Comparison of ENCODE assay signal across 9 cellular contexts in the genomic region with DNA sequence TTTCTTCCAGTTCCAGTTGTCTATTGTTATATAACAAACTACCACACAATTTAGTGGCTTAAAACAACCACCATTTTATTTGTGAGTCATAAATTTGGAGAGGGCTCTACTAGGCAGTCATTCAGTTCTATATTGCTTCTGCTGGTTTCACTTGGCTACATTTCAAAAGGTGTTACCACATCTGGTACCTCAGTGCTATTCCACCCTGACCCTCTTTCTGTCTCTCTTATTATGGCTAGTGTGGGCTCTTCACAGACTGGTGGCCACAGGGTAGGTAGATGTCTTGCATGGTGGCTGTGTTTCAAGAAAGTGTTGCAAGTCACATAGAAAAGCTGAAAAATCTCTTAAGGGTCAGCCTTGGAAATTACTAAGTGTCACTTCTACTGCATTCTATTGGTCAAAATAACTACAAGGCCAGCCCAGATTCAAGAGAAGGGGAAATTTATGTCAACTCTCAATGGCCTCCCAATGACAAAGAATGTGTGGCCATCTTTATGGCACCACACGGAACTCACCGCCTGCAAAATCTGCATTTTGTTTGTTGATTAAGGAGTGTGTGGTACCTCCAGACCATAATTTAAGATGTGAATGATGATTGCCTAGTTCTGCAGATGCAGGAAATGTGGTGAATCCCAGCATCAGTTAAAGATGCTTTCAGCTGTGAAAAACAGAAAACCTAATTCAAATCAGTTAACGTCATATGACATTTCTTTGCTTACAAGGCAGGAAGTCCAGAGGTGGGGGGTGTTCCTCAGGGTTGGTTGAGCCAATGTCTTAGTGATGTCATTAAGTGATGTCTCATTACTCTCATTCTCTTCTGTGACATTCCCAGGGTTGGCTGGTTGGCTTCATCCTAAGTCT.
DNase-seq lines count a peak whose midpoint lies in the region; ATAC-seq lines count a peak whose summit lies in the region.
"Had no signal": no experiment of that assay in that cellular context is flagged by ENCODE, and none has a peak within 500 bp of the region (broad histone marks: within the 10 kb centered on the region; RNA-seq: fewer than 3 reads in every experiment).

No MANE protein-coding gene starts in this region.

- H3K36me3 Mint-ChIP-seq in naive thymus-derived CD8-positive, alpha-beta T cell, result no peaks in the 10 kb centered on the region

- no peak overlapping the region for H3K4me3 ChIP-seq in H7 (ENCODE audit: insufficient read depth, low read depth, low read length)
- H3K4me3 ChIP-seq: cardiac muscle cell had no signal

- POLR2A ChIA-PET in naive thymus-derived CD8-positive, alpha-beta T cell (lab: Charles Lee), result interaction anchor here (0.6 to 18.7 kb wide), 11 partner anchors 9 to 106 kb away, joined by 3 to 269 read pairs (median 14); a partner anchor contains a TSS

- H3K27me3 ChIP-seq in H7 (ENCODE audit: control insufficient read depth, insufficient read depth, low read length), result no peaks in the 10 kb centered on the region
- H3K27me3 ChIP-seq: cardiac muscle cell had no signal

- ATAC-seq in GM18909 (IDR thresholded peaks at IDR 0.05; ENCODE audit: poor library complexity, unreplicated experiment), result peak; percentile 43
- peak; percentile 44 for ATAC-seq in HG02973 (IDR thresholded peaks at IDR 0.05; ENCODE audit: unreplicated experiment)
- peak; percentile 61 to 75 for ATAC-seq in naive thymus-derived CD8-positive, alpha-beta T cell

- H3K9me3 Mint-ChIP-seq in naive thymus-derived CD8-positive, alpha-beta T cell, result peaks cover 0 to 20% (median 0%) of the 10 kb centered on the region in 9 donors

- peaks cover 48 to 94% (median 88%) of the 10 kb centered on the region in 4 donors for H3K4me1 Mint-ChIP-seq in naive thymus-derived CD8-positive, alpha-beta T cell

- in situ Hi-C loops in G401 (cut with HindIII; ENCODE audit: low sequenced_read_pairs), result no loop called here
- in situ Hi-C loops in ACHN (cut with HindIII; ENCODE audit: low pct_ligation_motif_present, low pct_unique_long_range_greater_than_20kb, low sequenced_read_pairs), result no loop called here

- peak overlapping the region; percentile 20 to 74 (median 65) for H3K4me3 Mint-ChIP-seq in naive thymus-derived CD8-positive, alpha-beta T cell

- H3K27me3 Mint-ChIP-seq in naive thymus-derived CD8-positive, alpha-beta T cell, result no peaks in the 10 kb centered on the region

- H3K27ac Mint-ChIP-seq in naive thymus-derived CD8-positive, alpha-beta T cell, result peak overlapping the region; percentile 91 to 99 (median 98)

- peak; percentile 60 to 69 for DNase-seq in activated CD4-positive, alpha-beta T cell treated with anti-CD3 and anti-CD28 coated beads, Interleukin-2, amount 50 U/mL, for 4 hours
- DNase-seq in naive thymus-derived CD8-positive, alpha-beta T cell, result peak in 9 of 10 donors; percentile 54 to 91 (median 82)
- DNase-seq in G401 (ENCODE audit: low spot score) (no peak), AML-193 (lab: John Stamatoyannopoulos, UW) (no peak), ACHN (no peak), H7 (no peak)

- H3K36me3 ChIP-seq in H7 (replicated peaks; ENCODE audit: control insufficient read depth, insufficient read depth, low read length), result no peaks in the 10 kb centered on the region
- H3K36me3 ChIP-seq: cardiac muscle cell had no signal

Comparison
In these comparisons a context has a peak if more than half of its experiments do, and no peak if none do; other contexts are left out.
1. DNase-seq: peak in activated CD4-positive, alpha-beta T cell treated with anti-CD3 and anti-CD28 coated beads, Interleukin-2, amount 50 U/mL, for 4 hours (2 of 2) and naive thymus-derived CD8-positive, alpha-beta T cell (9 of 10); none in G401 (single experiment), AML-193 (0 of 2), ACHN (single experiment) and H7 (single experiment).
2. Peak in every context shown above with its lines, with median percentiles within 50 percentile points of each other: ATAC-seq.